In genomic region chr1:234610582-234611152, GRCh38 we compare ENCODE assay signal across 1 cellular context.
TF ChIP-seq lines count a peak whose summit lies in the region.

No MANE protein-coding gene starts in this region.

TF ChIP-seq in HEK293, 187 proteins besides CTCF, POLR2A, EP300 and RAD21 (continued from another document and continues in another):
- TF ChIP-seq ZNF558 (tag by site-specific recombination; IDR thresholded peaks at IDR 0.05): peak; percentile 64; the same call in 1 of the 2 replicates
- no peak for TF ChIP-seq REPIN1 (tag by site-specific recombination; IDR thresholded peaks at IDR 0.05; ENCODE audit: low read depth)
- no peak for TF ChIP-seq ELK4 (IDR thresholded peaks at IDR 0.05; ENCODE audit: borderline replicate concordance, low read depth, low read length)
- TF ChIP-seq ZBTB44 (tag by site-specific recombination; IDR thresholded peaks at IDR 0.05): peak; percentile 63
- TF ChIP-seq ZNF157 (tag by site-specific recombination; IDR thresholded peaks at IDR 0.05): no peak
- TF ChIP-seq ZNF747 (tag by site-specific recombination; IDR thresholded peaks at IDR 0.05): no peak
- TF ChIP-seq KLF10 (tag by site-specific recombination; IDR thresholded peaks at IDR 0.05): no peak; the same call in 1 of the 2 replicates
- TF ChIP-seq BCL6B (tag by site-specific recombination; IDR thresholded peaks at IDR 0.05): no peak
- peak; percentile 67 for TF ChIP-seq MZF1 (tag by site-specific recombination; IDR thresholded peaks at IDR 0.05; ENCODE audit: borderline replicate concordance)
- no peak for TF ChIP-seq ZNF350 (tag by site-specific recombination; IDR thresholded peaks at IDR 0.05)
- TF ChIP-seq ZSCAN30 (tag by site-specific recombination; IDR thresholded peaks at IDR 0.05): peak; percentile 80; the same call in 1 of the 2 replicates
- TF ChIP-seq OSR2 (tag by site-specific recombination; IDR thresholded peaks at IDR 0.05): no peak; the same call in 1 of the 2 replicates
- TF ChIP-seq SP7 (tag by site-specific recombination; IDR thresholded peaks at IDR 0.05): peak; percentile 78
- 0 out of 2 replicates have a peak, but pooled peaks have one; percentile 38 for TF ChIP-seq PATZ1 (tag by site-specific recombination; IDR thresholded peaks at IDR 0.05)
- no peak for TF ChIP-seq ZNF514 (tag by site-specific recombination; IDR thresholded peaks at IDR 0.05)
- no peak for TF ChIP-seq FEZF1 (tag by site-specific recombination; IDR thresholded peaks at IDR 0.05)
- TF ChIP-seq ZSCAN5A (tag by site-specific recombination; IDR thresholded peaks at IDR 0.05): no peak
- no peak for TF ChIP-seq ZBTB11 (tag by site-specific recombination; conservative IDR thresholded peaks at IDR 0.05; ENCODE audit: low read depth)
- no peak for TF ChIP-seq ZNF791 (tag by site-specific recombination; IDR thresholded peaks at IDR 0.05)
- TF ChIP-seq KLF8 (tag by site-specific recombination; IDR thresholded peaks at IDR 0.05): no peak
- TF ChIP-seq ZNF704 (tag by site-specific recombination; IDR thresholded peaks at IDR 0.05): no peak
- no peak for TF ChIP-seq INSM2 (tag by site-specific recombination; IDR thresholded peaks at IDR 0.05)
- TF ChIP-seq YY1 (tag by site-specific recombination; IDR thresholded peaks at IDR 0.05): peak; percentile 50; the same call in 1 of the 2 replicates
- 0 out of 2 replicates have a peak, but pooled peaks have one; percentile 79 for TF ChIP-seq ZNF2 (tag by site-specific recombination; IDR thresholded peaks at IDR 0.05)
- TF ChIP-seq HOXC10 (CRISPR knock-in tag; IDR thresholded peaks at IDR 0.05): no peak
- TF ChIP-seq TSHZ1 (tag by site-specific recombination; IDR thresholded peaks at IDR 0.05; ENCODE audit: borderline replicate concordance): no peak; the same call in 1 of the 2 replicates
- no peak; the same call in 1 of the 2 replicates for TF ChIP-seq ZNF394 (tag by site-specific recombination; IDR thresholded peaks at IDR 0.05; ENCODE audit: borderline replicate concordance)
- TF ChIP-seq KLF7 (tag by site-specific recombination; IDR thresholded peaks at IDR 0.05; ENCODE audit: borderline replicate concordance): no peak; the same call in 1 of the 2 replicates
- no peak; the same call in 1 of the 2 replicates for TF ChIP-seq ZBTB10 (tag by site-specific recombination; IDR thresholded peaks at IDR 0.05)
- TF ChIP-seq ZNF580 (tag by site-specific recombination; IDR thresholded peaks at IDR 0.05): peak; percentile 4; the same call in 1 of the 2 replicates
- no peak for TF ChIP-seq YY2 (tag by site-specific recombination; IDR thresholded peaks at IDR 0.05)
- TF ChIP-seq ZNF521 (tag by site-specific recombination; IDR thresholded peaks at IDR 0.05): no peak
